ENCODE assay signal across 16 cellular contexts in the genomic region with DNA sequence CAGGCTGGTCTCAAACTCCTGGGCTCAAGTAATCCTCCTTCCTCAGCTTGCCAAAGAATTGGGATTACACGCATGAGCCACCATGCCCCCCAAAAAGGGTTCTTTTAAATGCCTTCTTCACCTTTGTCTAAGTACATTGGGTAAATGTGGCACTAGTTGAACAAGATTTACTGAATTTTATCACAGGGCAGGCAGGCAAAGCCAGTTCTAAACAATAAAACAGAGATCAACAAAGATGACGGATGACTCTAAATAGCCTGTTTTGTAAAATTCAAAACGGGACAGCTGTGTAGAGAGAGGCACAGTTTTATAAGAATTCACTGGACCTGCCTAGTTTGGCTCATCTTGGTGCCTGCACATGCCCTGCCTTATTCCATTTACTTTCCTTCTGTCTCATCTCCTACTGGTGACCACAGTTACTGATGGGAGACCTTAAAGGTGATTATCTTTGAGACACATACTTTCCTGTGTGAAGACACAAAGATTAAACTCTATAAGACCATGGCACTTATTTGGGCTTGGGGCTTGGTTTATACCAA.
DNase-seq lines count a peak whose midpoint lies in the region; ATAC-seq, FAIRE-seq and TF ChIP-seq lines count a peak whose summit lies in the region.
"Had no signal": no experiment of that assay in that cellular context is flagged by ENCODE, and none has a peak within 500 bp of the region (broad histone marks: within the 10 kb centered on the region; RNA-seq: fewer than 3 reads in every experiment).

No MANE protein-coding gene starts in this region.

- no TSS peak for BruUV-seq in endothelial cell of umbilical vein (replicated peaks; lab: Mats Ljungman, UMichigan)

- H4K20me1 ChIP-seq in SK-N-SH (ENCODE audit: insufficient read depth) (no peaks in the 10 kb centered on the region), endothelial cell of umbilical vein (replicated peaks; ENCODE audit: control insufficient read depth, extremely low read depth, insufficient read depth, low read length) (no peaks in the 10 kb centered on the region), osteoblast (ENCODE audit: insufficient read depth, low read length) (no peaks in the 10 kb centered on the region)

- H3K27me3 ChIP-seq in SK-N-SH (ENCODE audit: insufficient read depth) (no peaks in the 10 kb centered on the region), endothelial cell of umbilical vein (ENCODE audit: control insufficient read depth in 2 of 2, insufficient read depth in 2 of 2, low read length in 2 of 2) (no peaks in the 10 kb centered on the region), osteoblast (ENCODE audit: insufficient read depth, low read length) (no peaks in the 10 kb centered on the region)
- H3K27me3 ChIP-seq: MG63 had no signal

- 42% methylated on average over 3 of the region's 3 CpGs for WGBS in SK-N-SH (ENCODE audit: low lambda C conversion rate)

- H3K4me3 ChIP-seq in SK-N-SH (ENCODE audit: low read depth in 2 of 2, low read length in 1 of 2) (no peak overlapping the region), endothelial cell of umbilical vein (replicated peaks in 1 of 3; ENCODE audit: insufficient read depth in 1 of 3, low read depth in 1 of 3, low read length in 3 of 3) (no peak overlapping the region), osteoblast (ENCODE audit: insufficient read depth, low read length) (no peak overlapping the region)
- H3K4me3 ChIP-seq: MG63 had no signal

- no peak for TF ChIP-seq CTCF in SK-N-SH (IDR thresholded peaks at IDR 0.05)
- TF ChIP-seq CTCF in endothelial cell of umbilical vein (IDR thresholded peaks at IDR 0.05; ENCODE audit: extremely low read depth in 1 of 2, insufficient read depth in 1 of 2, low read depth in 1 of 2, low read length in 2 of 2), result no peak
- TF ChIP-seq CTCF in osteoblast (IDR thresholded peaks at IDR 0.05; ENCODE audit: extremely low read depth, low read depth, low read length), result no peak
- TF ChIP-seq CTCF in type B pancreatic cell (conservative IDR thresholded peaks at IDR 0.05), result no peak

- TF ChIP-seq EP300 in SK-N-SH (IDR thresholded peaks at IDR 0.05; ENCODE audit: borderline replicate concordance in 1 of 2, low read depth in 1 of 2, low read length in 1 of 2), result no peak

- TF ChIP-seq RAD21 in SK-N-SH (IDR thresholded peaks at IDR 0.05; ENCODE audit: low read length), result no peak

- peak overlapping the region; percentile 82 for H3K27ac Mint-ChIP-seq in type B pancreatic cell
- H3K27ac Mint-ChIP-seq: activated CD8-positive, alpha-beta T cell treated with anti-CD3 and anti-CD28 coated beads for 36 hours; CD14-positive monocyte had no signal

- H3K9me1 ChIP-seq in endothelial cell of umbilical vein (replicated peaks; ENCODE audit: control insufficient read depth, extremely low read depth, insufficient read depth, low read length), result no peaks in the 10 kb centered on the region

- H3K27ac ChIP-seq in SK-N-SH (ENCODE audit: low read depth in 2 of 2, low read length in 1 of 2) (peak overlapping the region; percentile 87 to 88; a peak in 3 of 4 replicates), endothelial cell of umbilical vein (ENCODE audit: insufficient read depth, low read depth, low read length) (peak overlapping the region; percentile 86), osteoblast (ENCODE audit: low read depth, low read length) (peak overlapping the region; percentile 96)

- ATAC-seq in SK-N-SH treated with all-trans-retinoic acid at 6 μM for 48 hours (no peak), HG03095 (IDR thresholded peaks at IDR 0.05; ENCODE audit: unreplicated experiment) (no peak)
- ATAC-seq: activated CD8-positive, alpha-beta T cell treated with anti-CD3 and anti-CD28 coated beads for 36 hours had no signal

- H3F3A ChIP-seq in SK-N-SH (replicated peaks; ENCODE audit: insufficient read depth), result peaks cover 31% of the 10 kb centered on the region

- peaks cover 7% of the 10 kb centered on the region; the same call in 1 of the 2 replicates for H3K79me2 ChIP-seq in SK-N-SH (ENCODE audit: insufficient read depth)
- peaks cover 27% of the 10 kb centered on the region for H3K79me2 ChIP-seq in endothelial cell of umbilical vein (ENCODE audit: control insufficient read depth, insufficient read depth, low read length)
- peaks cover 29% of the 10 kb centered on the region for H3K79me2 ChIP-seq in osteoblast (ENCODE audit: insufficient read depth, low read length)

- POLR2A ChIA-PET in SK-N-SH (lab: Yijun Ruan, JAX), result no interaction called here
- POLR2A ChIA-PET in endothelial cell of umbilical vein (lab: Charles Lee), result interaction anchor here (3.3 kb wide), 1 partner anchor 7 kb away, joined by 40 read pairs; no protein-coding TSS in a partner anchor

- peaks cover 10% of the 10 kb centered on the region for H3K36me3 Mint-ChIP-seq in type B pancreatic cell
- H3K36me3 Mint-ChIP-seq: CD14-positive monocyte had no signal

- TF ChIP-seq POLR2A in endothelial cell of umbilical vein (IDR thresholded peaks at IDR 0.05; ENCODE audit: low read depth, low read length), result no peak

- H3K4me3 Mint-ChIP-seq in type B pancreatic cell, result peak overlapping the region; percentile 45
- H3K4me3 Mint-ChIP-seq: activated CD8-positive, alpha-beta T cell treated with anti-CD3 and anti-CD28 coated beads for 36 hours; CD14-positive monocyte had no signal

- DNase-seq in SK-N-SH, result no peak
- no peak for DNase-seq in endothelial cell of umbilical vein (ENCODE audit: low read depth, low spot score)
- DNase-seq in osteoblast (ENCODE audit: insufficient read length, low spot score, missing footprints), result no peak
- DNase-seq in type B pancreatic cell (ENCODE audit: extremely low spot score, unreplicated experiment), result no peak
- DNase-seq in activated naive CD4-positive, alpha-beta T cell (lab: John Stamatoyannopoulos, UW), result no peak
- DNase-seq in H4 (ENCODE audit: low spot score), result no peak
- DNase-seq: 8988T; activated CD8-positive, alpha-beta T cell treated with anti-CD3 and anti-CD28 coated beads for 36 hours; activated effector memory CD4-positive, alpha-beta T cell treated with Interleukin-2 at 50 U/mL for 16 hours; DMS79; MG63; NCI-H2029 treated with DMSO at 0.1 percent for 48 hours had no signal

- H3K36me3 ChIP-seq in SK-N-SH (replicated peaks in 1 of 2; ENCODE audit: control insufficient read depth in 1 of 2, insufficient read depth in 2 of 2, low read length in 1 of 2), result no peaks in the 10 kb centered on the region
- H3K36me3 ChIP-seq in endothelial cell of umbilical vein (ENCODE audit: control insufficient read depth in 2 of 2, extremely low read depth in 1 of 2, insufficient read depth in 2 of 2, low read length in 2 of 2), result no peaks in the 10 kb centered on the region
- H3K36me3 ChIP-seq in osteoblast (ENCODE audit: insufficient read depth, low read length), result no peaks in the 10 kb centered on the region

- CTCF ChIA-PET in SK-N-SH (lab: Yijun Ruan, JAX), result no interaction called here
- CTCF ChIA-PET in endothelial cell of umbilical vein (lab: Charles Lee), result interaction anchor here (0.6 to 1.7 kb wide), 4 partner anchors 21 to 24 kb away, joined by 3 to 6 read pairs (median 4); no protein-coding TSS in a partner anchor

- H3K9me3 ChIP-seq in SK-N-SH, result no peaks in the 10 kb centered on the region
- no peaks in the 10 kb centered on the region for H3K9me3 ChIP-seq in endothelial cell of umbilical vein (replicated peaks; ENCODE audit: control insufficient read depth, insufficient read depth, low read length)
- H3K9me3 ChIP-seq in osteoblast (ENCODE audit: low read depth, low read length), result no peaks in the 10 kb centered on the region
- H3K9me3 ChIP-seq: MG63 had no signal

- FAIRE-seq in endothelial cell of umbilical vein (lab: Jason Lieb, UNC), result no peak
- FAIRE-seq: bronchial epithelial cell had no signal

- H3K9me3 Mint-ChIP-seq in type B pancreatic cell, result no peaks in the 10 kb centered on the region
- H3K9me3 Mint-ChIP-seq: activated CD8-positive, alpha-beta T cell treated with anti-CD3 and anti-CD28 coated beads for 36 hours had no signal

- H3K9me2 ChIP-seq in SK-N-SH, result no peaks in the 10 kb centered on the region

- peaks cover 2 to 13% of the 10 kb centered on the region in 2 experiments; a peak in 3 of 4 replicates for H3K4me1 ChIP-seq in SK-N-SH (ENCODE audit: control insufficient read depth in 1 of 2, insufficient read depth in 2 of 2, low read depth in 1 of 2, low read length in 1 of 2)
- H3K4me1 ChIP-seq in endothelial cell of umbilical vein (ENCODE audit: control insufficient read depth, extremely low read depth, insufficient read depth, low read length), result peaks cover 57% of the 10 kb centered on the region
- H3K4me1 ChIP-seq in osteoblast (ENCODE audit: insufficient read depth, low read length), result peaks cover 47% of the 10 kb centered on the region

- H3K4me1 Mint-ChIP-seq in type B pancreatic cell (ENCODE audit: unreplicated experiment), result peaks cover 58% of the 10 kb centered on the region

- H3K9ac ChIP-seq in SK-N-SH (no peak overlapping the region), endothelial cell of umbilical vein (replicated peaks; ENCODE audit: extremely low read depth, insufficient read depth, low read length) (no peak overlapping the region)

- H3K4me2 ChIP-seq in SK-N-SH (no peak overlapping the region), endothelial cell of umbilical vein (ENCODE audit: insufficient read depth, low read length) (no peak overlapping the region), osteoblast (ENCODE audit: insufficient read depth, low read length) (no peak overlapping the region)

- intact Hi-C loops in endothelial cell of umbilical vein (cut with micrococcal nuclease), result no loop called here

- H3K27me3 Mint-ChIP-seq in type B pancreatic cell, result no peaks in the 10 kb centered on the region
- H3K27me3 Mint-ChIP-seq: activated CD8-positive, alpha-beta T cell treated with anti-CD3 and anti-CD28 coated beads for 36 hours had no signal

- no peak overlapping the region for H2AFZ ChIP-seq in SK-N-SH (ENCODE audit: low read depth)
- peak overlapping the region; percentile 13 for H2AFZ ChIP-seq in endothelial cell of umbilical vein (ENCODE audit: low read depth, low read length)
- H2AFZ ChIP-seq in osteoblast (ENCODE audit: low read length), result no peak overlapping the region

- dilution Hi-C loops in endothelial cell of umbilical vein (cut with MboI; ENCODE audit: extremely low pct_ligation_motif_present, low sequenced_read_pairs), result no loop called here

TF ChIP-seq in SK-N-SH, 30 proteins besides CTCF, POLR2A, EP300 and RAD21 (continues in another document):
- TF ChIP-seq SMC3 (IDR thresholded peaks at IDR 0.05; ENCODE audit: low read depth, low read length), result no peak

TF ChIP-seq in endothelial cell of umbilical vein, 7 proteins besides CTCF, POLR2A, EP300 and RAD21 (continues in another document):
- TF ChIP-seq, protein P1, sequence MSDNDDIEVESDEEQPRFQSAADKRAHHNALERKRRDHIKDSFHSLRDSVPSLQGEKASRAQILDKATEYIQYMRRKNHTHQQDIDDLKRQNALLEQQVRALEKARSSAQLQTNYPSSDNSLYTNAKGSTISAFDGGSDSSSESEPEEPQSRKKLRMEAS (IDR thresholded peaks at IDR 0.05; ENCODE audit: insufficient read depth, insufficient read length), result no peak
- TF ChIP-seq MYC (IDR thresholded peaks at IDR 0.05; ENCODE audit: low read depth, low read length), result no peak
- TF ChIP-seq JUN (IDR thresholded peaks at IDR 0.05; ENCODE audit: borderline replicate concordance, insufficient read depth, insufficient read length, low read depth), result no peak
- TF ChIP-seq FOS (IDR thresholded peaks at IDR 0.05; ENCODE audit: borderline replicate concordance, insufficient read depth, low read length), result no peak
- no peak for TF ChIP-seq GATA2 (IDR thresholded peaks at IDR 0.05; ENCODE audit: insufficient read depth, insufficient read length, low read depth, low read length)
